In genomic region chr1:198934414-198934813, GRCh38 we compare ENCODE assay signal across 9 cellular contexts.
A peak's percentile ranks its signal among the peaks of the same experiment; 100 is the strongest.
DNase-seq lines count a peak whose midpoint lies in the region; FAIRE-seq and TF ChIP-seq lines count a peak whose summit lies in the region.
"Had no signal": no experiment of that assay in that cellular context is flagged by ENCODE, and none has a peak within 500 bp of the region (broad histone marks: within the 10 kb centered on the region; RNA-seq: fewer than 3 reads in every experiment).

No MANE protein-coding gene starts in this region.

- H3K4me2 ChIP-seq in BLaER1 treated with 17β-estradiol and CSF1 and Interleukin-3, amounts not matched to agents 10 nM and 100 nM: peak overlapping the region; percentile 56 to 98 (median 92); a peak in 20 of 22 replicates
- H3K4me2 ChIP-seq in osteoblast (ENCODE audit: insufficient read depth, low read length): peak overlapping the region; percentile 93
- no peak overlapping the region for H3K4me2 ChIP-seq in trophoblast cell (ENCODE audit: low read length)

- H2BK5ac ChIP-seq in trophoblast cell (ENCODE audit: low read depth, low read length, poor library complexity): no peak overlapping the region

- H3K36me3 ChIP-seq in BLaER1 treated with 17β-estradiol and CSF1 and Interleukin-3, amounts not matched to agents 10 nM and 100 nM: no peaks in the 10 kb centered on the region; a peak in 1 of 22 replicates
- H3K36me3 ChIP-seq in MG63 (no peaks in the 10 kb centered on the region; the same call in 1 of the 2 replicates), osteoblast (ENCODE audit: insufficient read depth, low read length) (no peaks in the 10 kb centered on the region), trophoblast cell (ENCODE audit: control insufficient read depth in 1 of 2, insufficient read depth in 2 of 2, low read length in 2 of 2) (no peaks in the 10 kb centered on the region), H7 (replicated peaks; ENCODE audit: control insufficient read depth, insufficient read depth, low read length) (no peaks in the 10 kb centered on the region)

- DNase-seq in MG63: no peak
- no peak for DNase-seq in dorsolateral prefrontal cortex
- no peak for DNase-seq in osteoblast (ENCODE audit: insufficient read length, low spot score, missing footprints)
- no peak for DNase-seq in trophoblast cell
- no peak for DNase-seq in GM12892 (ENCODE audit: insufficient read length)
- no peak for DNase-seq in stimulated activated CD4-positive, alpha-beta T cell treated with anti-CD3 and anti-CD28 coated beads, Interleukin-4, amount 100 ng/mL, for 24 hours
- no peak for DNase-seq in H7
- DNase-seq: DMS79 treated with DMSO at 0.1 percent for 48 hours had no signal

- TF ChIP-seq CTCF in dorsolateral prefrontal cortex (IDR thresholded peaks at IDR 0.05 in 54 of 56, conservative IDR thresholded peaks at IDR 0.05 in 2 of 56; ENCODE audit: low read depth in 1 of 56, partially characterized antibody in 56 of 56) (no peak), osteoblast (IDR thresholded peaks at IDR 0.05; ENCODE audit: extremely low read depth, low read depth, low read length) (no peak)

- H4K91ac ChIP-seq in trophoblast cell (ENCODE audit: low read depth, low read length): no peak overlapping the region

- peak overlapping the region; percentile 66 to 90 (median 76) for H3K4me3 ChIP-seq in BLaER1 treated with 17β-estradiol and CSF1 and Interleukin-3, amounts not matched to agents 10 nM and 100 nM
- H3K4me3 ChIP-seq in MG63 (peak overlapping the region; percentile 71), dorsolateral prefrontal cortex (peak overlapping the region; percentile 51 to 97 (median 78)), osteoblast (ENCODE audit: insufficient read depth, low read length) (peak overlapping the region; percentile 94), trophoblast cell (ENCODE audit: low read depth, low read length) (no peak overlapping the region), H7 (ENCODE audit: insufficient read depth, low read depth, low read length) (no peak overlapping the region)

- H4K12ac ChIP-seq in trophoblast cell (ENCODE audit: low read depth, low read length): no peak overlapping the region

- peak overlapping the region; percentile 77 to 92 (median 86) for H3K9ac ChIP-seq in BLaER1 treated with 17β-estradiol and CSF1 and Interleukin-3, amounts not matched to agents 10 nM and 100 nM
- no peak overlapping the region for H3K9ac ChIP-seq in trophoblast cell (ENCODE audit: low read length)

- intact Hi-C loops in dorsolateral prefrontal cortex (cut with DNase I): loop anchor here (2.0 to 10.0 kb wide), 3 partner anchors 160 to 180 kb away; no protein-coding TSS in a partner anchor

- FAIRE-seq in GM12892 (lab: Jason Lieb, UNC): no peak

- H3K79me2 ChIP-seq in osteoblast (ENCODE audit: insufficient read depth, low read length) (peaks cover 69% of the 10 kb centered on the region), trophoblast cell (ENCODE audit: control insufficient read depth, insufficient read depth, low read length, poor library complexity) (peaks cover 2% of the 10 kb centered on the region)

- no peak overlapping the region for H2AK5ac ChIP-seq in trophoblast cell (ENCODE audit: low read length)

- H3K4ac ChIP-seq in trophoblast cell (ENCODE audit: low read depth, low read length): no peak overlapping the region

- H3K23ac ChIP-seq in trophoblast cell (ENCODE audit: low read length): no peak overlapping the region

- peaks cover 3% of the 10 kb centered on the region for H3K79me1 ChIP-seq in trophoblast cell (ENCODE audit: low read length)

- H4K20me1 ChIP-seq in BLaER1 treated with 17β-estradiol and CSF1 and Interleukin-3, amounts not matched to agents 10 nM and 100 nM: peaks cover 0 to 11% (median 0%) of the 10 kb centered on the region in 11 experiments; a peak in 2 of 22 replicates
- H4K20me1 ChIP-seq in osteoblast (ENCODE audit: insufficient read depth, low read length): no peaks in the 10 kb centered on the region

- no peak overlapping the region for H3K14ac ChIP-seq in trophoblast cell (ENCODE audit: low read length)

- H3K4me1 ChIP-seq in BLaER1 treated with 17β-estradiol and CSF1 and Interleukin-3, amounts not matched to agents 10 nM and 100 nM: peaks cover 6 to 47% (median 22%) of the 10 kb centered on the region in 10 experiments; a peak in 19 of 20 replicates
- H3K4me1 ChIP-seq in osteoblast (ENCODE audit: insufficient read depth, low read length) (peaks cover 34% of the 10 kb centered on the region), trophoblast cell (ENCODE audit: control insufficient read depth in 1 of 2, insufficient read depth in 2 of 2, low read length in 2 of 2) (peaks cover 0 to 5% of the 10 kb centered on the region in 2 experiments)

- H3K27ac ChIP-seq in BLaER1 treated with 17β-estradiol and CSF1 and Interleukin-3, amounts not matched to agents 10 nM and 100 nM: peak overlapping the region; percentile 78 to 91 (median 84)
- H3K27ac ChIP-seq in dorsolateral prefrontal cortex (peak overlapping the region; percentile 63 to 97 (median 90)), osteoblast (ENCODE audit: low read depth, low read length) (peak overlapping the region; percentile 92), trophoblast cell (ENCODE audit: low read depth, low read length) (no peak overlapping the region)

- no peak overlapping the region for H4K8ac ChIP-seq in trophoblast cell (ENCODE audit: low read depth, low read length)

- H2AFZ ChIP-seq in osteoblast (ENCODE audit: low read length) (no peak overlapping the region), trophoblast cell (ENCODE audit: insufficient read depth, low read length, poor library complexity) (no peak overlapping the region)

- no peak overlapping the region for H3K18ac ChIP-seq in trophoblast cell (ENCODE audit: low read length)

- no peaks in the 10 kb centered on the region for H3K27me3 ChIP-seq in BLaER1 treated with 17β-estradiol and CSF1 and Interleukin-3, amounts not matched to agents 10 nM and 100 nM
- H3K27me3 ChIP-seq in MG63 (no peaks in the 10 kb centered on the region), dorsolateral prefrontal cortex (no peaks in the 10 kb centered on the region), osteoblast (ENCODE audit: insufficient read depth, low read length) (no peaks in the 10 kb centered on the region), trophoblast cell (ENCODE audit: insufficient read depth, low read length) (no peaks in the 10 kb centered on the region), H7 (ENCODE audit: control insufficient read depth, insufficient read depth, low read length) (no peaks in the 10 kb centered on the region)

- H3K9me3 ChIP-seq in BLaER1 treated with 17β-estradiol and CSF1 and Interleukin-3, amounts not matched to agents 10 nM and 100 nM (replicated peaks in 1 of 11): no peaks in the 10 kb centered on the region
- H3K9me3 ChIP-seq in MG63 (no peaks in the 10 kb centered on the region), osteoblast (ENCODE audit: low read depth, low read length) (no peaks in the 10 kb centered on the region), trophoblast cell (ENCODE audit: insufficient read depth, low read depth, low read length) (no peaks in the 10 kb centered on the region)

- no peak for TF ChIP-seq POLR2A in GM12892 (IDR thresholded peaks at IDR 0.05; ENCODE audit: low read depth, low read length)

- H2BK120ac ChIP-seq in trophoblast cell (ENCODE audit: insufficient read depth, low read length, poor library complexity): no peak overlapping the region

- H2BK12ac ChIP-seq in trophoblast cell (ENCODE audit: low read length): no peak overlapping the region

- WGBS in trophoblast cell (ENCODE audit: extremely low coverage, insufficient coverage, insufficient read length): no CpG with 5 or more reads among the region's 2 CpGs

Comparison
In these comparisons a context has a peak if more than half of its experiments do, and no peak if none do; other contexts are left out.
1. H3K4me3 ChIP-seq: peak in BLaER1 treated with 17β-estradiol and CSF1 and Interleukin-3, amounts not matched to agents 10 nM and 100 nM (10 of 10), MG63 (single experiment), dorsolateral prefrontal cortex (59 of 59) and osteoblast (single experiment); none in trophoblast cell (single experiment) and H7 (single experiment).